In genomic region chr15:76335851-76336253, GRCh38 we compare ENCODE assay signal across 8 cellular contexts. TPM values are rescaled to one million over a fixed set of nuclear protein-coding genes. Genes with fewer than 3 reads are reported as not detected.
DNase-seq lines count a peak whose midpoint lies in the region; ATAC-seq and TF ChIP-seq lines count a peak whose summit lies in the region.

No MANE protein-coding gene starts in this region.

- H3K9me3 Mint-ChIP-seq in natural killer cell: no peaks in the 10 kb centered on the region

- H3K4me1 Mint-ChIP-seq in natural killer cell: peaks cover 49 to 58% of the 10 kb centered on the region in 2 donors

- H3K36me3 ChIP-seq in ES-I3 (ENCODE audit: insufficient read depth, low read length): no peaks in the 10 kb centered on the region
- no peaks in the 10 kb centered on the region for H3K36me3 ChIP-seq in heart right ventricle

- H3K4me1 ChIP-seq in ES-I3 (ENCODE audit: insufficient read depth, low read length): peaks cover 8% of the 10 kb centered on the region; the same call in 1 of the 2 replicates
- peaks cover 27 to 60% (median 44%) of the 10 kb centered on the region in 9 donors for H3K4me1 ChIP-seq in heart right ventricle

- H3K4me3 ChIP-seq in Jurkat, Clone E6-1 (ENCODE audit: low read length): peak overlapping the region; percentile 86
- H3K4me3 ChIP-seq in astrocyte of the cerebellum (ENCODE audit: low read depth, low read length) (peak overlapping the region; percentile 18), heart right ventricle (peak overlapping the region in 4 of 10 donors; percentile 12 to 51 (median 34))

- TF ChIP-seq CTCF in astrocyte of the cerebellum (IDR thresholded peaks at IDR 0.05; ENCODE audit: low read depth, low read length, missing control alignments) (no peak), natural killer cell (IDR thresholded peaks at IDR 0.05) (no peak), heart right ventricle (IDR thresholded peaks at IDR 0.05) (no peak)

- peaks cover 56 to 90% (median 81%) of the 10 kb centered on the region in 7 donors for H3K27me3 ChIP-seq in heart right ventricle

- peak overlapping the region in 1 of 10 donors; percentile 61 for H3K27ac ChIP-seq in heart right ventricle

- in situ Hi-C loops in astrocyte of the cerebellum (cut with HindIII; ENCODE audit: low sequenced_read_pairs): no loop called here

- H3K9me3 ChIP-seq in ES-I3 (ENCODE audit: control insufficient read depth, insufficient read depth, low read length) (no peaks in the 10 kb centered on the region), heart right ventricle (no peaks in the 10 kb centered on the region)

- no peak overlapping the region for H3K27ac Mint-ChIP-seq in natural killer cell

- H3K27me3 Mint-ChIP-seq in natural killer cell (ENCODE audit: low read depth in 2 of 2): peaks cover 69 to 72% of the 10 kb centered on the region in 2 donors

- H3K4me3 Mint-ChIP-seq in natural killer cell: peak overlapping the region; percentile 84

- no peak for ATAC-seq in natural killer cell
- no peak for ATAC-seq in heart right ventricle
- no peak for ATAC-seq in HG03045 (IDR thresholded peaks at IDR 0.05; ENCODE audit: unreplicated experiment)

- no peak for DNase-seq in Jurkat, Clone E6-1 (ENCODE audit: low read depth, low spot score)
- DNase-seq in astrocyte of the cerebellum (ENCODE audit: low read depth): no peak
- no peak for DNase-seq in natural killer cell
- DNase-seq in heart right ventricle: no peak
- DNase-seq in occipital lobe (lab: John Stamatoyannopoulos, UW): no peak
- DNase-seq in AG08395 (ENCODE audit: low spot score): no peak

- H3K9ac ChIP-seq in ES-I3 (ENCODE audit: low read depth, low read length): peak overlapping the region; percentile 60

- WGBS in heart right ventricle, 2 donors: 2 to 11% methylated on average over 11 of the region's 11 CpGs

- no peaks in the 10 kb centered on the region for H3K36me3 Mint-ChIP-seq in natural killer cell

- intact Hi-C loops in natural killer cell (cut with micrococcal nuclease): loop anchor here (2.0 kb wide), 1 partner anchor 101 kb away; no protein-coding TSS in a partner anchor
- intact Hi-C loops in heart right ventricle (cut with DNase I): loop anchor here in 2 of 10 donors (10.0 kb wide), 1 partner anchor 101 kb away; no protein-coding TSS in a partner anchor

RNA-seq across cellular contexts. Expression of gene ISL2, which starts 0.7 kb away (rescaled TPM):
- polyA plus RNA-seq in Jurkat, Clone E6-1 (2012; ENCODE audit: insufficient read depth, insufficient read length): 6.6 TPM
- total RNA-seq in natural killer cell (not detected), heart right ventricle (under 1 TPM in 1 of 10 donors, not detected in 9; 0.16 TPM), occipital lobe (not detected)
- not detected for polyA plus RNA-seq in heart right ventricle

RNA-seq across cellular contexts. Expression of gene ETFA, which starts 24.6 kb away (rescaled TPM):
- polyA plus RNA-seq in Jurkat, Clone E6-1 (2012; ENCODE audit: insufficient read depth, insufficient read length): 122 TPM
- 10 to 100 TPM; 71.9 to 93.1 (median 79.8) TPM for total RNA-seq in natural killer cell
- 100 to 1,000 TPM; 327 to 541 (median 464) TPM for total RNA-seq in heart right ventricle
- polyA plus RNA-seq in heart right ventricle: 100 to 1,000 TPM; 103 to 217 TPM
- total RNA-seq in occipital lobe: 66.3 TPM
